ENCODE assay signal across 1 cellular context in the genomic region with DNA sequence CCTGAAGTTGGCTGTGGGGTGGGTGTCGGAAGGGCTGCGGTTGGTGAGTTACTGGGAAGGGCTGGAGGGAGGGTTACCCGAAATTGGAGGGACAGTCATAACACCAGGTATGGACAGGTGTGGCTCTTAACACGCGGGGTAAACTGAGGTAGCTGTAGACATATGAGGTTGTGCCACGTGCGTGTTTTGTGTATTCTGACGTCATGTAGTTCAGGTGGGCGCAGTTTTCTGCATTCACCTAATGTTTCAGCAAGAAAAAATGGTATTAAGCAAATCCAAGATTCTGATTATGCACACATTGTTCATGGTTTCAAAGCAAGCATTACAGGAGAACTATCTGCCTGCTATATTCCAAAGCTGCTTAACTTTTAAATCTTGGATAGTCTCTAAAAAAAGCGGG.
TF ChIP-seq lines count a peak whose summit lies in the region.

No MANE protein-coding gene starts in this region.

TF ChIP-seq in HepG2, 621 proteins besides CTCF, POLR2A, EP300 and RAD21 (continued from another document):
- TF ChIP-seq, protein P1, sequence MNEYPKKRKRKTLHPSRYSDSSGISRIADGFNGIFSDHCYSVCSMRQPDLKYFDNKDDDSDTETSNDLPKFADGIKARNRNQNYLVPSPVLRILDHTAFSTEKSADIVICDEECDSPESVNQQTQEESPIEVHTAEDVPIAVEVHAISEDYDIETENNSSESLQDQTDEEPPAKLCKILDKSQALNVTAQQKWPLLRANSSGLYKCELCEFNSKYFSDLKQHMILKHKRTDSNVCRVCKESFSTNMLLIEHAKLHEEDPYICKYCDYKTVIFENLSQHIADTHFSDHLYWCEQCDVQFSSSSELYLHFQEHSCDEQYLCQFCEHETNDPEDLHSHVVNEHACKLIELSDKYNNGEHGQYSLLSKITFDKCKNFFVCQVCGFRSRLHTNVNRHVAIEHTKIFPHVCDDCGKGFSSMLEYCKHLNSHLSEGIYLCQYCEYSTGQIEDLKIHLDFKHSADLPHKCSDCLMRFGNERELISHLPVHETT (CRISPR knock-in tag; conservative IDR thresholded peaks at IDR 0.05), result no peak
